ENCODE assay signal across 8 cellular contexts in the genomic region with DNA sequence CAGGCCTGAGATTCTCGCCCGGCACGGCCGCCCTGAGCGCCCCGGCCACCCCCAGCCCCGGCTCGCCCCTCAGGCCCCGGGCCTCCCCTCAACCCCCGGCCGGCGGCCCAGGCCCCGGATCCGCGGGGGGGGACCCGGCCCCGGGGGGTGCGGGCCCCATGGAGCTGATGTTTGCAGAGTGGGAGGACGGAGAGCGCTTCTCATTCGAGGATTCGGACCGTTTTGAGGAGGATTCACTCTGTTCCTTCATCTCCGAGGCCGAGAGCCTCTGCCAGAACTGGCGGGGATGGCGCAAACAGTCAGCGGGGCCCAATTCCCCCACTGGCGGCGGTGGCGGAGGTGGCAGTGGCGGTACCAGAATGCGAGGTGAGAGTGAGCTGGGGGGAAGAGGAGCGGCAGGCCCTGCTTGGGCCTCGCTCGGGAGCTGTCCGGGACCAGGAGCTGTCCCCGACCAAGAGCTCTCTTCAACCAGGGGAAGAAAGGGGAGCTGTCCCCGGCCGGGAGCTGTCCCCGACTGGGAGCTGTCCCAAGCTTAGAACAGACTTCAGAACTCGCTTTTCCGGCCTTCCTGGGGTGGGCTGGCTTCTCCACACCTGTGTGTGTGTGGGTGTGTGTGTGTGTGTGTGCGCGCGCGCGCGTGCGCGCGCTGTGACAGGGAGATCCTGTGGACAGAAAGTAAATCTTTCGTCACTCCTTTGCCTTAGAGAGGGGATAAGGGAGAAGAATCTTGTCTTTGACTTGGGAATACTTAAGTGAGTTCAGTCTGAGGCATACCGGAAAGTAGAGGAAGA. TPM values are rescaled to one million over a fixed set of nuclear protein-coding genes. Genes with fewer than 3 reads are reported as not detected.
DNase-seq lines count a peak whose midpoint lies in the region; ATAC-seq, FAIRE-seq and TF ChIP-seq lines count a peak whose summit lies in the region.

No MANE protein-coding gene starts in this region.

- no peak for TF ChIP-seq CTCF in H9 (conservative IDR thresholded peaks at IDR 0.05)
- TF ChIP-seq CTCF in NB4 (IDR thresholded peaks at IDR 0.05; ENCODE audit: low read depth, low read length): no peak
- TF ChIP-seq CTCF in foreskin fibroblast (IDR thresholded peaks at IDR 0.05; ENCODE audit: low read depth, low read length): no peak
- no peak for TF ChIP-seq CTCF in pancreas (IDR thresholded peaks at IDR 0.05)

- H3K4ac ChIP-seq in H9 (ENCODE audit: low read depth, low read length): no peak overlapping the region

- peaks cover 2 to 19% (median 14%) of the 10 kb centered on the region in 3 donors for H3K36me3 ChIP-seq in pancreas

- peak overlapping the region; percentile 52 for H3K9ac ChIP-seq in H9 (ENCODE audit: extremely low read depth, insufficient read length, low read length)

- no peak overlapping the region for H2BK120ac ChIP-seq in H9 (ENCODE audit: low read depth, low read length, poor library complexity, severe bottlenecking)

- H2BK12ac ChIP-seq in H9 (ENCODE audit: insufficient read length, low read depth, low read length): no peak overlapping the region

- no peaks in the 10 kb centered on the region for H4K20me1 ChIP-seq in H9 (ENCODE audit: control insufficient read depth, insufficient read depth, insufficient read length)

- H3K27ac Mint-ChIP-seq in H9: peak overlapping the region in 2 of 3 experiments; percentile 7 to 72; a peak in 4 of 7 replicates

- no CpG with 5 or more reads among the region's 54 CpGs for WGBS in H9 (ENCODE audit: extremely low coverage, insufficient read length, low lambda C conversion rate)
- 0% methylated on average over 48 to 54 of the region's 54 CpGs for WGBS in pancreas, 2 donors

- H3K79me2 ChIP-seq in H9 (ENCODE audit: insufficient read depth, low read length): peaks cover 12% of the 10 kb centered on the region; the same call in 1 of the 2 replicates

- H3K4me1 ChIP-seq in H9 (ENCODE audit: insufficient read depth, low read length): peaks cover 2% of the 10 kb centered on the region; the same call in 1 of the 2 replicates
- peaks cover 18 to 26% (median 23%) of the 10 kb centered on the region in 3 donors for H3K4me1 ChIP-seq in pancreas

- peaks cover 11% of the 10 kb centered on the region for H3K79me1 ChIP-seq in H9 (ENCODE audit: insufficient read depth, low read depth, low read length, poor library complexity, severe bottlenecking)

- no peaks in the 10 kb centered on the region for H3K9me3 ChIP-seq in H9 (ENCODE audit: control insufficient read depth, low read depth, low read length)
- no peaks in the 10 kb centered on the region for H3K9me3 ChIP-seq in pancreas

- no peak overlapping the region for H2AK5ac ChIP-seq in H9 (ENCODE audit: insufficient read length, low read length)

- H3K4me2 ChIP-seq in H9 (ENCODE audit: insufficient read depth, insufficient read length, low read length): peak overlapping the region; percentile 82

- H3K27ac ChIP-seq in H9 (ENCODE audit: insufficient read length, low read depth, low read length) (no peak overlapping the region), pancreas (peak overlapping the region; percentile 56 to 89 (median 74))

- no peak overlapping the region for H3K18ac ChIP-seq in H9 (ENCODE audit: insufficient read length, low read depth, low read length)

- H4K8ac ChIP-seq in H9 (replicated peaks; ENCODE audit: insufficient read length, low read depth, low read length): no peak overlapping the region

- no peak for FAIRE-seq in pancreas (lab: Jason Lieb, UNC)

- no peak overlapping the region for H4K91ac ChIP-seq in H9 (ENCODE audit: insufficient read length, low read depth, low read length)

- H3K23me2 ChIP-seq in H9 (ENCODE audit: insufficient read length, low read depth, low read length, poor library complexity, severe bottlenecking): peaks cover 11% of the 10 kb centered on the region

- TF ChIP-seq POLR2A in NB4 (IDR thresholded peaks at IDR 0.05; ENCODE audit: extremely low read depth, insufficient read length): no peak

- H3K4me3 Mint-ChIP-seq in H9: peak overlapping the region; percentile 99

- no peaks in the 10 kb centered on the region for H3K27me3 ChIP-seq in H9 (ENCODE audit: insufficient read depth, low read length)
- H3K27me3 ChIP-seq in pancreas: no peaks in the 10 kb centered on the region

- H3T11ph ChIP-seq in H9 (ENCODE audit: low read length): no peak overlapping the region

- H3K36me3 Mint-ChIP-seq in H9 (ENCODE audit: insufficient read depth in 1 of 3, low read depth in 3 of 3): peaks cover 12 to 16% (median 15%) of the 10 kb centered on the region in 3 experiments; a peak in 6 of 7 replicates

- DNase-seq in GM04503 (ENCODE audit: low read depth) (peak; percentile 31), H9 (peak; percentile 59), NB4 (ENCODE audit: low read depth) (peak; percentile 64), foreskin fibroblast (peak; percentile 41 to 70), pancreas (peak in 5 of 6 donors; percentile 53 to 71 (median 53)), middle frontal gyrus (ENCODE audit: extremely low spot score, low spot score) (no peak)
- DNase-seq in activated effector memory CD4-positive, alpha-beta T cell treated with Interleukin-2 at 50 U/mL for 16 hours: peak; percentile 33

- H2AFZ ChIP-seq in H9 (ENCODE audit: low read length): no peak overlapping the region

- no peak overlapping the region for H4K5ac ChIP-seq in H9 (ENCODE audit: insufficient read length, low read depth, low read length)

- peaks cover 24 to 26% of the 10 kb centered on the region in 2 experiments for H3K4me1 Mint-ChIP-seq in H9

- no peak overlapping the region for H2BK5ac ChIP-seq in H9 (ENCODE audit: insufficient read length, low read length)

- no peak overlapping the region; the same call in 1 of the 2 replicates for H3K14ac ChIP-seq in H9 (ENCODE audit: insufficient read depth, low read length)

- H3K27me3 Mint-ChIP-seq in H9 (ENCODE audit: low read depth): no peaks in the 10 kb centered on the region

- no peak overlapping the region for H3K56ac ChIP-seq in H9 (ENCODE audit: insufficient read length, low read depth, low read length)

- no peak overlapping the region for H2BK20ac ChIP-seq in H9 (ENCODE audit: low read depth, low read length, poor library complexity, severe bottlenecking)

- H3K4me3 ChIP-seq in NB4 (ENCODE audit: low read depth, low read length) (peak overlapping the region; percentile 76), foreskin fibroblast (ENCODE audit: low read depth in 1 of 2, low read length in 2 of 2) (peak overlapping the region; percentile 94 to 97), pancreas (peak overlapping the region; percentile 79 to 97 (median 96))

- H2BK15ac ChIP-seq in H9 (ENCODE audit: low read depth, low read length): no peak overlapping the region

- H3K23ac ChIP-seq in H9 (ENCODE audit: insufficient read length, low read depth, low read length): no peak overlapping the region

- ATAC-seq in pancreas: peak; percentile 20 to 31 (median 24)
- ATAC-seq in HG02981 (IDR thresholded peaks at IDR 0.05; ENCODE audit: unreplicated experiment): no peak

- intact Hi-C loops in pancreas (cut with DNase I): no loop called here

- H3K9me3 Mint-ChIP-seq in H9: no peaks in the 10 kb centered on the region

RNA-seq across cellular contexts. Expression of gene ZSWIM8, which starts 0.5 kb away (rescaled TPM):
- total RNA-seq in H9 (2021) (41.0 and 44.3 TPM in 2 replicates), pancreas (10 to 100 TPM; 20.7 to 73.3 (median 38.0) TPM)
- polyA plus RNA-seq in pancreas: 100 to 1,000 TPM; 160 to 187 TPM

RNA-seq across cellular contexts. Expression of gene CHCHD1, which starts 4.1 kb away (rescaled TPM):
- total RNA-seq in H9 (2021): 41.1 and 45.9 TPM in 2 replicates
- 1 to 10 TPM; 4.4 to 9.6 (median 7.3) TPM for total RNA-seq in pancreas
- polyA plus RNA-seq in pancreas: 10 to 100 TPM; 26.3 to 31.7 TPM

RNA-seq across cellular contexts. Expression of gene NDST2, which starts 25.5 kb away (rescaled TPM):
- 22.0 and 22.9 TPM in 2 replicates for total RNA-seq in H9 (2021)
- 10 to 100 TPM in 3 of 6 donors, 1 to 10 TPM in 3; 7.8 to 20.5 (median 10.2) TPM for total RNA-seq in pancreas
- polyA plus RNA-seq in pancreas: 10 to 100 TPM; 12.6 to 17.7 TPM

RNA-seq across cellular contexts. Expression of gene SEC24C, which starts 41.7 kb away (rescaled TPM):
- total RNA-seq in H9 (2021) (62.4 and 63.0 TPM in 2 replicates), pancreas (10 to 100 TPM; 23.3 to 42.5 (median 30.2) TPM)
- 10 to 100 TPM; 33.1 to 36.2 TPM for polyA plus RNA-seq in pancreas
